In genomic region chr3:183555541-183556081, GRCh38 we compare ENCODE assay signal across 9 cellular contexts. TPM values are rescaled to one million over a fixed set of nuclear protein-coding genes. Genes with fewer than 3 reads are reported as not detected.
DNase-seq lines count a peak whose midpoint lies in the region; ATAC-seq and TF ChIP-seq lines count a peak whose summit lies in the region.
"Had no signal": no experiment of that assay in that cellular context is flagged by ENCODE, and none has a peak within 500 bp of the region (broad histone marks: within the 10 kb centered on the region; RNA-seq: fewer than 3 reads in every experiment).

Gene KLHL6 (minus strand): TSS chr3:183555706. CDS start chr3:183555653, 53 bp downstream.

- no peaks in the 10 kb centered on the region for H3K9me3 Mint-ChIP-seq in CD4-positive, alpha-beta T cell

- peak within 1 kb of the TSS; percentile 87 for H3K27ac ChIP-seq in CD4-positive, alpha-beta T cell (ENCODE audit: low read depth, low read length)
- H3K27ac ChIP-seq in heart right ventricle, result peak within 1 kb of the TSS in 9 of 10 donors; percentile 36 to 91 (median 72)
- H3K27ac ChIP-seq: epithelial cell of prostate had no signal

- peaks cover 56% of the 10 kb centered on the region for H3K4me1 Mint-ChIP-seq in CD4-positive, alpha-beta T cell (ENCODE audit: low read depth)

- peaks cover 26% of the 10 kb centered on the region for H4K20me1 ChIP-seq in Loucy (ENCODE audit: insufficient read depth, low read length, poor library complexity, severe bottlenecking)

- peaks cover 47% of the 10 kb centered on the region for H3K79me2 ChIP-seq in Loucy (ENCODE audit: insufficient read depth, low read length)

- H3K4me3 Mint-ChIP-seq in CD4-positive, alpha-beta T cell, result peak within 1 kb of the TSS; percentile 99

- H3K27me3 Mint-ChIP-seq in CD4-positive, alpha-beta T cell, result no peaks in the 10 kb centered on the region

- H3K4me2 ChIP-seq in Loucy (ENCODE audit: low read depth, low read length, poor library complexity, severe bottlenecking), result peak within 1 kb of the TSS; percentile 97

- DNase-seq in CD4-positive, alpha-beta T cell, result peak; percentile 51 to 72 (median 64)
- DNase-seq in activated CD8-positive, alpha-beta memory T cell treated with anti-CD3 and anti-CD28 coated beads, Interleukin-2, amount 50 U/mL, for 1 hour (ENCODE audit: extremely low read depth), result peak; percentile 56
- DNase-seq in heart right ventricle (peak; percentile 25 to 58), COR-L47 (lab: John Stamatoyannopoulos, UW) (no peak), SHP77 (lab: John Stamatoyannopoulos, UW) (no peak)
- peak; percentile 39 for DNase-seq in stimulated activated CD8-positive, alpha-beta memory T cell treated with anti-CD3 and anti-CD28 coated beads, Interleukin-12 subunit alpha, Interleukin-12 subunit beta, amount 100 ng/mL, for 24 hours (ENCODE audit: extremely low read depth)

- intact Hi-C loops in CD4-positive, alpha-beta T cell (cut with DNase I, micrococcal nuclease), result loop anchor here (1.0 to 2.0 kb wide), 3 partner anchors 39 to 81 kb away; no protein-coding TSS in a partner anchor
- intact Hi-C loops in heart right ventricle (cut with DNase I), result loop anchor here in 3 of 10 donors (10.0 kb wide), 1 partner anchor 81 kb away; no protein-coding TSS in a partner anchor

- POLR2A ChIA-PET in CD4-positive, alpha-beta T cell (lab: Charles Lee), result interaction anchor here (0.6 to 4.3 kb wide), 7 partner anchors 31 to 142 kb away, joined by 3 to 38 read pairs (median 6); partner anchors contain the start of genes KLHL24 and YEATS2

- H3K9me3 ChIP-seq in CD4-positive, alpha-beta T cell (ENCODE audit: control insufficient read depth, low read length), result no peaks in the 10 kb centered on the region
- H3K9me3 ChIP-seq in Loucy (ENCODE audit: insufficient read depth, low read depth, low read length) (no peaks in the 10 kb centered on the region), heart right ventricle (no peaks in the 10 kb centered on the region)

- WGBS in heart right ventricle, 2 donors, result 46 to 48% methylated on average over 9 of the region's 9 CpGs

- ATAC-seq in CD4-positive, alpha-beta T cell (ENCODE audit: poor library complexity), result peak; percentile 92
- peak; percentile 94 for ATAC-seq in GM21447 (IDR thresholded peaks at IDR 0.05; ENCODE audit: unreplicated experiment)
- peak; percentile 83 to 93 (median 87) for ATAC-seq in heart right ventricle

- H3K36me3 ChIP-seq in Loucy (ENCODE audit: insufficient read depth, low read length), result no peaks in the 10 kb centered on the region
- no peaks in the 10 kb centered on the region for H3K36me3 ChIP-seq in heart right ventricle

- peak within 1 kb of the TSS; percentile 93 for H3K4me3 ChIP-seq in Loucy (ENCODE audit: low read length, poor library complexity, severe bottlenecking)
- H3K4me3 ChIP-seq in heart right ventricle, result peak within 1 kb of the TSS in 9 of 10 donors; percentile 3 to 61 (median 23)

- H3K27ac Mint-ChIP-seq in CD4-positive, alpha-beta T cell, result peak within 1 kb of the TSS; percentile 99

- H3K36me3 Mint-ChIP-seq in CD4-positive, alpha-beta T cell (ENCODE audit: low read depth), result peaks cover 42% of the 10 kb centered on the region

- peak within 1 kb of the TSS; percentile 92 for H3K9ac ChIP-seq in Loucy (ENCODE audit: low read depth, low read length, poor library complexity, severe bottlenecking)

- peaks cover 42% of the 10 kb centered on the region for H3K4me1 ChIP-seq in Loucy (ENCODE audit: insufficient read depth, low read length, poor library complexity, severe bottlenecking)
- H3K4me1 ChIP-seq in heart right ventricle, result peaks cover 0 to 47% (median 23%) of the 10 kb centered on the region in 9 donors

- CTCF ChIA-PET in CD4-positive, alpha-beta T cell (lab: Charles Lee), result interaction anchor here (0.7 to 1.3 kb wide), 3 partner anchors 31 to 212 kb away, joined by 3 to 5 read pairs (median 3); no protein-coding TSS in a partner anchor

- H3K9me2 ChIP-seq in Loucy (replicated peaks; ENCODE audit: low read depth, low read length), result no peaks in the 10 kb centered on the region

- H3F3A ChIP-seq in Loucy (ENCODE audit: low read depth), result 0 out of 2 replicates have a peak, but pooled peaks cover 6% of the 10 kb centered on the region

- peak within 1 kb of the TSS; percentile 58 for H2AFZ ChIP-seq in Loucy (ENCODE audit: low read length)

- peak; percentile 14 for TF ChIP-seq CTCF in CD4-positive, alpha-beta T cell (IDR thresholded peaks at IDR 0.05)
- TF ChIP-seq CTCF in Loucy (conservative IDR thresholded peaks at IDR 0.05; ENCODE audit: low read length), result no peak; the same call in 1 of the 2 replicates
- TF ChIP-seq CTCF in heart right ventricle (IDR thresholded peaks at IDR 0.05), result no peak

- H3K27me3 ChIP-seq in CD4-positive, alpha-beta T cell (ENCODE audit: control insufficient read depth, insufficient read depth, low read length), result no peaks in the 10 kb centered on the region
- H3K27me3 ChIP-seq in Loucy (ENCODE audit: insufficient read depth, low read length, poor library complexity, severe bottlenecking), result no peaks in the 10 kb centered on the region
- H3K27me3 ChIP-seq in heart right ventricle, result no peaks in the 10 kb centered on the region

RNA-seq across cellular contexts. Expression of gene KLHL6, which starts in this region (rescaled TPM):
- 10 to 100 TPM; 23.9 to 24.2 TPM for total RNA-seq in CD4-positive, alpha-beta T cell
- 1 to 10 TPM in 4 of 10 donors, under 1 TPM in 6; 0.47 to 5.1 (median 0.93) TPM for total RNA-seq in heart right ventricle
- polyA plus RNA-seq in heart right ventricle, result under 1 TPM; 0.65 to 0.80 TPM

Comparison
In these comparisons a context has a peak if more than half of its experiments do, and no peak if none do; other contexts are left out.
1. RNA of gene KLHL6 (total RNA-seq): 23.9 to 24.2 TPM in CD4-positive, alpha-beta T cell; 0.47 to 5.1 TPM in heart right ventricle; every median in the first group is over 4 times any median in the second.
2. DNase-seq: peak in CD4-positive, alpha-beta T cell (10 of 10), activated CD8-positive, alpha-beta memory T cell treated with anti-CD3 and anti-CD28 coated beads, Interleukin-2, amount 50 U/mL, for 1 hour (single experiment), heart right ventricle (2 of 2) and stimulated activated CD8-positive, alpha-beta memory T cell treated with anti-CD3 and anti-CD28 coated beads, Interleukin-12 subunit alpha, Interleukin-12 subunit beta, amount 100 ng/mL, for 24 hours (single experiment); none in COR-L47 (single experiment) and SHP77 (0 of 2).
3. Peak in every context shown above with its lines, with median percentiles within 50 percentile points of each other: ATAC-seq.